In genomic region chr14:46259536-46259935, GRCh38 we compare ENCODE assay signal across 25 cellular contexts.
DNase-seq lines count a peak whose midpoint lies in the region; TF ChIP-seq lines count a peak whose summit lies in the region.
"Had no signal": no experiment of that assay in that cellular context is flagged by ENCODE, and none has a peak within 500 bp of the region (broad histone marks: within the 10 kb centered on the region; RNA-seq: fewer than 3 reads in every experiment).

No MANE protein-coding gene starts in this region.

- no peaks in the 10 kb centered on the region for H3K27me3 Mint-ChIP-seq in Calu3 (ENCODE audit: unreplicated experiment)
- H3K27me3 Mint-ChIP-seq: activated CD4-positive, alpha-beta T cell treated with anti-CD3 and anti-CD28 coated beads, Interleukin-2, amount 10 ng/mL, durations not matched to agents 7 days and 5 days; activated CD8-positive, alpha-beta memory T cell treated with anti-CD3 and anti-CD28 coated beads, Interleukin-2, amount 10 ng/mL, durations not matched to agents 7 days and 5 days; activated naive CD4-positive, alpha-beta T cell treated with anti-CD3 and anti-CD28 coated beads, Interleukin-2, amount 50 U/mL, for 24 hours; dendritic cell treated with granulocyte-macrophage colony-stimulating factor and Interleukin-4, amounts not matched to agents 40 ng/mL and 50 ng/mL, for 4 days; natural killer cell treated with Interleukin-12 subunit alpha and Interleukin-12 subunit beta and Interleukin-15 and Interleukin-18, amount 100 ng/mL, for 72 hours had no signal

- H3K4me3 ChIP-seq in A673 (ENCODE audit: low read depth, low read length, poor library complexity, severe bottlenecking): no peak overlapping the region
- H3K4me3 ChIP-seq: left lung, sigmoid colon, upper lobe of right lung had no signal

- no peak for TF ChIP-seq CTCF in Calu3 (IDR thresholded peaks at IDR 0.05; ENCODE audit: unreplicated experiment)
- no peak for TF ChIP-seq CTCF in A673 (conservative IDR thresholded peaks at IDR 0.05; ENCODE audit: low read depth, low read length)
- TF ChIP-seq CTCF in GM13977 (IDR thresholded peaks at IDR 0.05; ENCODE audit: extremely low read depth, insufficient read depth, missing control alignments): no peak

- CTCF ChIA-PET in Calu3 (lab: Charles Lee) (no interaction called here), HEK293T (lab: Yijun Ruan, JAX) (no interaction called here), A673 (lab: Charles Lee) (no interaction called here)

- H3K9me3 ChIP-seq in A673 (ENCODE audit: low read depth, low read length, poor library complexity, severe bottlenecking): no peaks in the 10 kb centered on the region
- H3K9me3 ChIP-seq: sigmoid colon, upper lobe of right lung had no signal

- no TSS peak for BruUV-seq in Calu3 (replicated peaks; lab: Mats Ljungman, UMichigan)
- BruUV-seq in A673 (replicated peaks; lab: Mats Ljungman, UMichigan): no TSS peak

- H3K36me3 Mint-ChIP-seq in Calu3 (ENCODE audit: insufficient read depth, unreplicated experiment): no peaks in the 10 kb centered on the region
- H3K36me3 Mint-ChIP-seq: activated CD8-positive, alpha-beta memory T cell treated with anti-CD3 and anti-CD28 coated beads, Interleukin-2, amount 10 ng/mL, durations not matched to agents 7 days and 5 days; activated naive CD4-positive, alpha-beta T cell treated with anti-CD3 and anti-CD28 coated beads, Interleukin-2, amount 50 U/mL, for 24 hours; mesothelial cell of epicardium had no signal

- H3K27me3 ChIP-seq in A673 (replicated peaks; ENCODE audit: insufficient read depth, low read depth, low read length, poor library complexity): no peaks in the 10 kb centered on the region
- H3K27me3 ChIP-seq: left lung, sigmoid colon, upper lobe of right lung had no signal

- no peak overlapping the region for H3K27ac ChIP-seq in A673 (ENCODE audit: low read depth, low read length, poor library complexity, severe bottlenecking)
- H3K27ac ChIP-seq: left lung, parathyroid adenoma, sigmoid colon, upper lobe of right lung had no signal

- POLR2A ChIA-PET in HEK293T (lab: Yijun Ruan, JAX): no interaction called here
- POLR2A ChIA-PET in A673 (lab: Charles Lee; ENCODE audit: low non-redundant PET): no interaction called here

- H3K9me3 Mint-ChIP-seq in Calu3 (ENCODE audit: low read depth, unreplicated experiment): peaks cover 7% of the 10 kb centered on the region
- H3K9me3 Mint-ChIP-seq: activated naive CD4-positive, alpha-beta T cell treated with anti-CD3 and anti-CD28 coated beads, Interleukin-2, amount 50 U/mL, for 24 hours had no signal

- no peaks in the 10 kb centered on the region for H3K36me3 ChIP-seq in A673 (ENCODE audit: insufficient read depth, low read length, poor library complexity, severe bottlenecking)
- H3K36me3 ChIP-seq: left lung, sigmoid colon, upper lobe of right lung had no signal

- no peaks in the 10 kb centered on the region for H3K4me1 ChIP-seq in A673 (ENCODE audit: insufficient read depth, low read length, poor library complexity, severe bottlenecking)
- H3K4me1 ChIP-seq: left lung, parathyroid adenoma, sigmoid colon, upper lobe of right lung had no signal

- H3K27ac Mint-ChIP-seq in Calu3 (ENCODE audit: unreplicated experiment): no peak overlapping the region
- H3K27ac Mint-ChIP-seq: activated CD4-positive, alpha-beta T cell treated with anti-CD3 and anti-CD28 coated beads, Interleukin-2, amount 10 ng/mL, durations not matched to agents 7 days and 5 days; activated CD8-positive, alpha-beta memory T cell treated with anti-CD3 and anti-CD28 coated beads, Interleukin-2, amount 10 ng/mL, durations not matched to agents 7 days and 5 days; activated naive CD4-positive, alpha-beta T cell treated with anti-CD3 and anti-CD28 coated beads, Interleukin-2, amount 50 U/mL, for 24 hours; dendritic cell treated with granulocyte-macrophage colony-stimulating factor and Interleukin-4, amounts not matched to agents 40 ng/mL and 50 ng/mL, for 4 days; mesothelial cell of epicardium; natural killer cell treated with Interleukin-12 subunit alpha and Interleukin-12 subunit beta and Interleukin-15 and Interleukin-18, amount 100 ng/mL, for 72 hours; T-helper 1 cell treated with Interleukin-12 subunit alpha and Interleukin-12 subunit beta and Interleukin-4 antibody, amounts not matched to agents 30 μg/mL and 1 μg/mL, for 36 hours had no signal

- no peak overlapping the region for H3K4me3 Mint-ChIP-seq in Calu3 (ENCODE audit: low read depth, unreplicated experiment)
- H3K4me3 Mint-ChIP-seq: activated CD4-positive, alpha-beta T cell treated with anti-CD3 and anti-CD28 coated beads, Interleukin-2, amount 10 ng/mL, durations not matched to agents 7 days and 5 days; activated CD8-positive, alpha-beta memory T cell treated with anti-CD3 and anti-CD28 coated beads, Interleukin-2, amount 10 ng/mL, durations not matched to agents 7 days and 5 days; activated naive CD4-positive, alpha-beta T cell treated with anti-CD3 and anti-CD28 coated beads, Interleukin-2, amount 50 U/mL, for 24 hours; dendritic cell treated with granulocyte-macrophage colony-stimulating factor and Interleukin-4, amounts not matched to agents 40 ng/mL and 50 ng/mL, for 4 days; mesothelial cell of epicardium; natural killer cell treated with Interleukin-12 subunit alpha and Interleukin-12 subunit beta and Interleukin-15 and Interleukin-18, amount 100 ng/mL, for 72 hours; T-helper 1 cell treated with Interleukin-12 subunit alpha and Interleukin-12 subunit beta and Interleukin-4 antibody, amounts not matched to agents 30 μg/mL and 1 μg/mL, for 36 hours had no signal

- H3K4me1 Mint-ChIP-seq in Calu3 (ENCODE audit: low read depth, unreplicated experiment): no peaks in the 10 kb centered on the region
- H3K4me1 Mint-ChIP-seq: activated CD4-positive, alpha-beta T cell treated with anti-CD3 and anti-CD28 coated beads, Interleukin-2, amount 10 ng/mL, durations not matched to agents 7 days and 5 days; activated CD8-positive, alpha-beta memory T cell treated with anti-CD3 and anti-CD28 coated beads, Interleukin-2, amount 10 ng/mL, durations not matched to agents 7 days and 5 days; activated naive CD4-positive, alpha-beta T cell treated with anti-CD3 and anti-CD28 coated beads, Interleukin-2, amount 50 U/mL, for 24 hours had no signal

- DNase-seq in Calu3 (peak; percentile 1), HEK293T (ENCODE audit: extremely low spot score) (peak; percentile 15), SK-MEL-5 (ENCODE audit: low read depth, low spot score) (peak; percentile 48), islet precursor cell (peak; percentile 75), NCI-H2196 treated with DMSO at 0.1 percent for 48 hours (lab: John Stamatoyannopoulos, UW; ENCODE audit: unreplicated experiment) (no peak), A673 (ENCODE audit: low spot score) (no peak), GM13977 (ENCODE audit: low spot score) (no peak)
- no peak for DNase-seq in activated T-cell treated with anti-CD3 and anti-CD28 coated beads, Interleukin-2, amount 50 U/mL, for 48 hours
- DNase-seq: activated CD4-positive, alpha-beta T cell treated with anti-CD3 and anti-CD28 coated beads, Interleukin-2, amount 10 ng/mL, durations not matched to agents 7 days and 5 days; activated CD8-positive, alpha-beta memory T cell treated with anti-CD3 and anti-CD28 coated beads, Interleukin-2, amount 10 ng/mL, durations not matched to agents 7 days and 5 days; anterior cingulate cortex; C1 segment of cervical spinal cord; DMS153; KBM-7; NCI-H69; SIG-M5; sigmoid colon; upper lobe of right lung had no signal

- intact Hi-C loops in Calu3 (cut with micrococcal nuclease; ENCODE audit: unreplicated experiment) (no loop called here), A673 (cut with micrococcal nuclease; ENCODE audit: unreplicated experiment) (no loop called here)

- in situ Hi-C loops in SK-MEL-5 (cut with HindIII; ENCODE audit: low pct_unique_long_range_greater_than_20kb, low sequenced_read_pairs) (no loop called here), GM13977 (cut with MboI; ENCODE audit: low pct_unique_long_range_greater_than_20kb, low sequenced_read_pairs, unreplicated experiment) (no loop called here)

TF ChIP-seq in HEK293T, 16 proteins besides CTCF, POLR2A, EP300 and RAD21:
- TF ChIP-seq ARNT (IDR thresholded peaks at IDR 0.05) (no peak), ZNF384 (IDR thresholded peaks at IDR 0.05) (no peak), SUZ12 (IDR thresholded peaks at IDR 0.05) (no peak), HDGF (IDR thresholded peaks at IDR 0.05; ENCODE audit: borderline replicate concordance) (no peak)
TF ChIP-seq in HEK293T: peak in this region for 0.

Comparison
In these comparisons a context has a peak if more than half of its experiments do, and no peak if none do; other contexts are left out.
1. DNase-seq: peak in Calu3 (single experiment), HEK293T (single experiment), SK-MEL-5 (single experiment) and islet precursor cell (single experiment); none in NCI-H2196 treated with DMSO at 0.1 percent for 48 hours (single experiment), activated T-cell treated with anti-CD3 and anti-CD28 coated beads, Interleukin-2, amount 50 U/mL, for 48 hours (0 of 2), A673 (single experiment) and GM13977 (single experiment).